In genomic region chr2:96188821-96189526, GRCh38 we compare ENCODE assay signal across 21 cellular contexts. TPM values are rescaled to one million over a fixed set of nuclear protein-coding genes. Genes with fewer than 3 reads are reported as not detected.
DNase-seq lines count a peak whose midpoint lies in the region; ATAC-seq, FAIRE-seq and TF ChIP-seq lines count a peak whose summit lies in the region.
"Had no signal": no experiment of that assay in that cellular context is flagged by ENCODE, and none has a peak within 500 bp of the region (broad histone marks: within the 10 kb centered on the region; RNA-seq: fewer than 3 reads in every experiment).

No MANE protein-coding gene starts in this region.

- FAIRE-seq in K562 (lab: Jason Lieb, UNC): no peak
- FAIRE-seq: D721Med, GM12892, H54 had no signal

- peaks cover 6% of the 10 kb centered on the region; the same call in 2 of the 3 replicates for H3K79me2 ChIP-seq in K562 (ENCODE audit: control insufficient read depth, insufficient read depth, low read length)

- H3K4me3 ChIP-seq in K562 (no peak overlapping the region), gastrocnemius medialis (no peak overlapping the region), stomach (no peak overlapping the region)
- H3K4me3 ChIP-seq: BLaER1 treated with 17β-estradiol and CSF1 and Interleukin-3, amounts not matched to agents 10 nM and 100 nM had no signal

- TF ChIP-seq EP300 in K562 (IDR thresholded peaks at IDR 0.05; ENCODE audit: low read length) (no peak), stomach (IDR thresholded peaks at IDR 0.05) (no peak)

- H2AFZ ChIP-seq in K562 (ENCODE audit: low read depth, low read length): no peak overlapping the region

- no peaks in the 10 kb centered on the region for H3K9me3 Mint-ChIP-seq in activated CD8-positive, alpha-beta memory T cell treated with anti-CD3 and anti-CD28 coated beads, Interleukin-2, amount 10 ng/mL, durations not matched to agents 7 days and 5 days (ENCODE audit: low read depth)
- H3K9me3 Mint-ChIP-seq: CD4-positive, alpha-beta memory T cell had no signal

- POLR2A ChIA-PET in K562 (lab: Yijun Ruan, JAX): interaction anchor here (0.7 to 1.1 kb wide), 3 partner anchors 12 to 19 kb away, joined by 3 to 6 read pairs (median 4); no protein-coding TSS in a partner anchor

- 75% methylated on average over 10 of the region's 12 CpGs for WGBS in K562 (ENCODE audit: insufficient coverage, low coverage, missing lambda C conversion rate)
- WGBS in stomach, 5 donors: 88 to 96% (median 92%) methylated on average over 12 of the region's 12 CpGs

- TF ChIP-seq CTCF in K562 (IDR thresholded peaks at IDR 0.05 in 2 of 3, conservative IDR thresholded peaks at IDR 0.05 in 1 of 3; ENCODE audit: insufficient read depth in 2 of 3, low read depth in 1 of 3, low read length in 3 of 3) (no peak), gastrocnemius medialis (IDR thresholded peaks at IDR 0.05 in 4 of 5, conservative IDR thresholded peaks at IDR 0.05 in 1 of 5) (no peak), stomach (IDR thresholded peaks at IDR 0.05) (no peak)

- H3K4me2 ChIP-seq in K562 (ENCODE audit: insufficient read depth, low read length): no peak overlapping the region
- H3K4me2 ChIP-seq: BLaER1 treated with 17β-estradiol and CSF1 and Interleukin-3, amounts not matched to agents 10 nM and 100 nM had no signal

- peaks cover 65% of the 10 kb centered on the region for H3K36me3 Mint-ChIP-seq in activated CD8-positive, alpha-beta memory T cell treated with anti-CD3 and anti-CD28 coated beads, Interleukin-2, amount 10 ng/mL, durations not matched to agents 7 days and 5 days

- peak; percentile 26 for DNase-seq in activated CD8-positive, alpha-beta memory T cell treated with anti-CD3 and anti-CD28 coated beads, Interleukin-2, amount 10 ng/mL, durations not matched to agents 7 days and 5 days
- no peak for DNase-seq in activated CD8-positive, alpha-beta memory T cell treated with anti-CD3 and anti-CD28 coated beads, Interleukin-2, amount 50 U/mL, for 4 hours
- peak; percentile 17 for DNase-seq in EH (ENCODE audit: low read depth)
- DNase-seq in K562 (ENCODE audit: extremely low read depth in 1 of 4, low spot score in 3 of 4): peak in 1 of 4 experiments; percentile 30
- DNase-seq in gastrocnemius medialis: no peak
- DNase-seq in mesenteric fat pad (ENCODE audit: low spot score): no peak
- no peak for DNase-seq in stomach
- DNase-seq: ACHN; CD4-positive, alpha-beta memory T cell; COR-L47; DMS153; DMS79 treated with DMSO at 0.1 percent for 48 hours; GDM1 had no signal

- in situ Hi-C loops in K562 (cut with MboI) (no loop called here), gastrocnemius medialis (cut with MboI; ENCODE audit: low sequenced_read_pairs in 4 of 4) (no loop called here)

- H3K4me1 Mint-ChIP-seq in activated CD8-positive, alpha-beta memory T cell treated with anti-CD3 and anti-CD28 coated beads, Interleukin-2, amount 10 ng/mL, durations not matched to agents 7 days and 5 days: peaks cover 19% of the 10 kb centered on the region

- no peak overlapping the region for H3K4me3 Mint-ChIP-seq in activated CD8-positive, alpha-beta memory T cell treated with anti-CD3 and anti-CD28 coated beads, Interleukin-2, amount 10 ng/mL, durations not matched to agents 7 days and 5 days
- H3K4me3 Mint-ChIP-seq: CD4-positive, alpha-beta memory T cell had no signal

- CTCF ChIA-PET in activated CD8-positive, alpha-beta memory T cell treated with anti-CD3 and anti-CD28 coated beads, Interleukin-2, amount 10 ng/mL, durations not matched to agents 7 days and 5 days (lab: Charles Lee): interaction anchor here (0.5 to 7.2 kb wide), 7 partner anchors 12 to 219 kb away, joined by 3 to 33 read pairs (median 3); no protein-coding TSS in a partner anchor
- CTCF ChIA-PET in K562 (lab: Yijun Ruan, JAX; ENCODE audit: low intra/inter-chr PET ratio): no interaction called here

- intact Hi-C loops in K562 (cut with micrococcal nuclease) (no loop called here), gastrocnemius medialis (cut with DNase I; ENCODE audit: low total_unique reads) (no loop called here), stomach (cut with DNase I; ENCODE audit: low total_unique reads) (no loop called here)

- no peak for TF ChIP-seq POLR2A in K562 (conservative IDR thresholded peaks at IDR 0.05)
- TF ChIP-seq POLR2A in gastrocnemius medialis (IDR thresholded peaks at IDR 0.05): no peak
- no peak for TF ChIP-seq POLR2A in stomach (IDR thresholded peaks at IDR 0.05)

- H4K20me1 ChIP-seq in K562 (replicated peaks; ENCODE audit: control insufficient read depth, insufficient read depth, low read length): no peaks in the 10 kb centered on the region; the same call in 1 of the 2 replicates

- H3K9me3 ChIP-seq in K562 (replicated peaks; ENCODE audit: control insufficient read depth, insufficient read depth, low read depth, low read length) (no peaks in the 10 kb centered on the region), gastrocnemius medialis (no peaks in the 10 kb centered on the region), stomach (no peaks in the 10 kb centered on the region)
- H3K9me3 ChIP-seq: BLaER1 treated with 17β-estradiol and CSF1 and Interleukin-3, amounts not matched to agents 10 nM and 100 nM had no signal

- H3K9ac ChIP-seq in K562 (ENCODE audit: insufficient read depth in 1 of 2, low read depth in 2 of 2, low read length in 2 of 2): no peak overlapping the region
- H3K9ac ChIP-seq: BLaER1 treated with 17β-estradiol and CSF1 and Interleukin-3, amounts not matched to agents 10 nM and 100 nM had no signal

- H3K27me3 ChIP-seq in K562 (ENCODE audit: control insufficient read depth in 2 of 2, insufficient read depth in 2 of 2, low read length in 2 of 2) (no peaks in the 10 kb centered on the region), gastrocnemius medialis (no peaks in the 10 kb centered on the region), stomach (no peaks in the 10 kb centered on the region)
- H3K27me3 ChIP-seq: BLaER1 treated with 17β-estradiol and CSF1 and Interleukin-3, amounts not matched to agents 10 nM and 100 nM had no signal

- no peak for TF ChIP-seq RAD21 in K562 (CRISPR knock-in tag; conservative IDR thresholded peaks at IDR 0.05 in 1 of 2, IDR thresholded peaks at IDR 0.05 in 1 of 2)

- BruUV-seq in K562 (replicated peaks; lab: Mats Ljungman, UMichigan): no TSS peak

- H3K4me1 ChIP-seq in K562 (replicated peaks in 1 of 2; ENCODE audit: control insufficient read depth in 2 of 2, insufficient read depth in 2 of 2, low read length in 2 of 2) (peaks cover 0 to 17% of the 10 kb centered on the region in 2 experiments; a peak in 2 of 5 replicates), gastrocnemius medialis (peaks cover 23 to 36% of the 10 kb centered on the region in 2 donors), stomach (peaks cover 8 to 19% (median 14%) of the 10 kb centered on the region in 4 donors)

- H3K27me3 Mint-ChIP-seq in activated CD8-positive, alpha-beta memory T cell treated with anti-CD3 and anti-CD28 coated beads, Interleukin-2, amount 10 ng/mL, durations not matched to agents 7 days and 5 days: no peaks in the 10 kb centered on the region
- H3K27me3 Mint-ChIP-seq: CD4-positive, alpha-beta memory T cell had no signal

- no peak overlapping the region for H3K27ac Mint-ChIP-seq in activated CD8-positive, alpha-beta memory T cell treated with anti-CD3 and anti-CD28 coated beads, Interleukin-2, amount 10 ng/mL, durations not matched to agents 7 days and 5 days
- H3K27ac Mint-ChIP-seq: CD4-positive, alpha-beta memory T cell had no signal

- peaks cover 90% of the 10 kb centered on the region for H3K36me3 ChIP-seq in K562 (ENCODE audit: control insufficient read depth, insufficient read depth, low read length)
- peaks cover 0 to 86% of the 10 kb centered on the region in 2 donors for H3K36me3 ChIP-seq in gastrocnemius medialis
- H3K36me3 ChIP-seq in stomach: peaks cover 61 to 100% (median 99%) of the 10 kb centered on the region in 4 donors

- H3K27ac ChIP-seq in K562 (ENCODE audit: extremely low read depth, low read depth, low read length): no peak overlapping the region; the same call in 2 of the 3 replicates
- H3K27ac ChIP-seq in gastrocnemius medialis: peak overlapping the region; percentile 70 to 83 (median 76)
- H3K27ac ChIP-seq in stomach: no peak overlapping the region
- H3K27ac ChIP-seq: BLaER1 treated with 17β-estradiol and CSF1 and Interleukin-3, amounts not matched to agents 10 nM and 100 nM; HL-60 had no signal

- no peaks in the 10 kb centered on the region for H3K9me1 ChIP-seq in K562 (ENCODE audit: control insufficient read depth, insufficient read depth, low read length)

- no peak for ATAC-seq in activated CD8-positive, alpha-beta memory T cell treated with anti-CD3 and anti-CD28 coated beads, Interleukin-2, amount 10 ng/mL, durations not matched to agents 7 days and 5 days
- peak; percentile 65 for ATAC-seq in K562
- no peak for ATAC-seq in gastrocnemius medialis
- no peak for ATAC-seq in GM19023 (IDR thresholded peaks at IDR 0.05; ENCODE audit: unreplicated experiment)
- ATAC-seq: HCT116 had no signal

RNA-seq across cellular contexts. Expression of gene STARD7, which starts 19.7 kb away (rescaled TPM):
- 100 to 1,000 TPM; 131 to 180 TPM for total RNA-seq in activated CD8-positive, alpha-beta memory T cell treated with anti-CD3 and anti-CD28 coated beads, Interleukin-2, amount 10 ng/mL, durations not matched to agents 7 days and 5 days
- 162 and 181 TPM in 2 replicates for total RNA-seq in K562 (2011; cell fraction: chromatin; rRNA removed; ENCODE audit: low replicate concordance)
- total RNA-seq in K562 (2011; cell fraction: nucleolus; rRNA removed): 102 and 117 TPM in 2 replicates
- total RNA-seq in K562 (2011; cell fraction: nucleoplasm; rRNA removed): 122 and 139 TPM in 2 replicates
- total RNA-seq in K562 (2014; rRNA removed): 147 and 306 TPM in 2 replicates
- total RNA-seq in K562 (2014; rRNA removed; fragmentation: Illumina TruSeq; extraction: Trizol): 173 and 193 TPM in 2 replicates
- total RNA-seq in K562 (2015; rRNA removed; fragmentation: Illumina TruSeq; extraction: Trizol): 170 and 173 TPM in 2 replicates
- total RNA-seq in K562 (2021): 192 and 196 TPM in 2 replicates
- 95.3 and 108 TPM in 2 replicates for polyA plus RNA-seq in K562 (2011; rRNA removed)
- polyA plus RNA-seq in K562 (2011; cell fraction: cytosol; rRNA removed): 41.7 and 76.2 TPM in 2 replicates
- 118 and 127 TPM in 2 replicates for polyA plus RNA-seq in K562 (2011; cell fraction: nucleus; rRNA removed)
- polyA plus RNA-seq in K562 (2012): 80.3 and 106 TPM in 2 replicates
- polyA plus RNA-seq in K562 (2014; fragmentation: Illumina TruSeq; extraction: Trizol): 136 and 145 TPM in 2 replicates
- 100 to 1,000 TPM in 1 of 2 experiments, 10 to 100 TPM in 1; 90.9 to 140 TPM for polyA plus RNA-seq in K562 (2014; fragmentation: Nextera tagmentation; extraction: Ambion mirVana)
- 103 and 122 TPM in 2 replicates for polyA plus RNA-seq in K562 (2014; rRNA removed)
- polyA minus RNA-seq in K562 (2011; rRNA and poly(A)+ RNA removed): 143 and 146 TPM in 2 replicates
- polyA minus RNA-seq in K562 (2011; cell fraction: cytosol; rRNA and poly(A)+ RNA removed): 72.4 and 78.6 TPM in 2 replicates
- 76.7 and 83.3 TPM in 2 replicates for polyA minus RNA-seq in K562 (2011; cell fraction: nucleus; rRNA and poly(A)+ RNA removed)
- 100 to 1,000 TPM; 237 to 512 (median 313) TPM for total RNA-seq in gastrocnemius medialis
- 107 TPM for total RNA-seq in mesenteric fat pad
- 100 to 1,000 TPM in 2 of 5 donors, 10 to 100 TPM in 3; 30.3 to 165 (median 87.5) TPM for total RNA-seq in stomach
- polyA plus RNA-seq in stomach: 10 to 100 TPM; 34.6 to 46.4 (median 43.1) TPM

RNA-seq across cellular contexts. Expression of gene DUSP2, which starts 43.7 kb away (rescaled TPM):
- total RNA-seq in activated CD8-positive, alpha-beta memory T cell treated with anti-CD3 and anti-CD28 coated beads, Interleukin-2, amount 10 ng/mL, durations not matched to agents 7 days and 5 days: 10 to 100 TPM; 32.0 to 53.6 TPM
- total RNA-seq in K562 (2011; cell fraction: chromatin; rRNA removed; ENCODE audit: low replicate concordance): 0.16 TPM in 1 of 2 replicates, not detected in the other
- 0.33 TPM in 1 of 2 replicates, not detected in the other for total RNA-seq in K562 (2011; cell fraction: nucleolus; rRNA removed)
- not detected in 2 replicates for total RNA-seq in K562 (2011; cell fraction: nucleoplasm; rRNA removed)
- total RNA-seq in K562 (2014; rRNA removed): not detected in 2 replicates
- not detected in 2 replicates for total RNA-seq in K562 (2014; rRNA removed; fragmentation: Illumina TruSeq; extraction: Trizol)
- not detected in 2 replicates for total RNA-seq in K562 (2015; rRNA removed; fragmentation: Illumina TruSeq; extraction: Trizol)
- total RNA-seq in K562 (2021): 0.18 and 0.42 TPM in 2 replicates
- 0.04 TPM in 1 of 2 replicates, not detected in the other for polyA plus RNA-seq in K562 (2011; rRNA removed)
- 0.06 and 0.07 TPM in 2 replicates for polyA plus RNA-seq in K562 (2011; cell fraction: cytosol; rRNA removed)
- polyA plus RNA-seq in K562 (2011; cell fraction: nucleus; rRNA removed): 0.14 and 0.64 TPM in 2 replicates
- 0.08 TPM in 1 of 2 replicates, not detected in the other for polyA plus RNA-seq in K562 (2012)
- polyA plus RNA-seq in K562 (2014; fragmentation: Illumina TruSeq; extraction: Trizol): not detected in 2 replicates
- polyA plus RNA-seq in K562 (2014; fragmentation: Nextera tagmentation; extraction: Ambion mirVana): not detected
- polyA plus RNA-seq in K562 (2014; rRNA removed): not detected in 2 replicates
- polyA minus RNA-seq in K562 (2011; rRNA and poly(A)+ RNA removed): not detected in 2 replicates
- 0.76 and 1.8 TPM in 2 replicates for polyA minus RNA-seq in K562 (2011; cell fraction: cytosol; rRNA and poly(A)+ RNA removed)
- 0.40 and 0.89 TPM in 2 replicates for polyA minus RNA-seq in K562 (2011; cell fraction: nucleus; rRNA and poly(A)+ RNA removed)
- 1 to 10 TPM; 1.6 to 4.0 (median 2.9) TPM for total RNA-seq in gastrocnemius medialis
- total RNA-seq in mesenteric fat pad: 6.1 TPM
- total RNA-seq in stomach: 1 to 10 TPM; 4.0 to 9.4 (median 8.1) TPM
- polyA plus RNA-seq in stomach: 1 to 10 TPM; 3.6 to 6.1 (median 4.7) TPM

RNA-seq across cellular contexts. Expression of gene ASTL, which starts 50.7 kb away (rescaled TPM):
- 1 to 10 TPM; 1.9 to 6.4 TPM for total RNA-seq in activated CD8-positive, alpha-beta memory T cell treated with anti-CD3 and anti-CD28 coated beads, Interleukin-2, amount 10 ng/mL, durations not matched to agents 7 days and 5 days
- total RNA-seq in K562 (2011; cell fraction: chromatin; rRNA removed; ENCODE audit: low replicate concordance): not detected in 2 replicates
- not detected in 2 replicates for total RNA-seq in K562 (2011; cell fraction: nucleolus; rRNA removed)
- total RNA-seq in K562 (2011; cell fraction: nucleoplasm; rRNA removed): not detected in 2 replicates
- total RNA-seq in K562 (2014; rRNA removed): not detected in 2 replicates
- not detected in 2 replicates for total RNA-seq in K562 (2014; rRNA removed; fragmentation: Illumina TruSeq; extraction: Trizol)
- not detected in 2 replicates for total RNA-seq in K562 (2015; rRNA removed; fragmentation: Illumina TruSeq; extraction: Trizol)
- not detected in 2 replicates for total RNA-seq in K562 (2021)
- not detected in 2 replicates for polyA plus RNA-seq in K562 (2011; rRNA removed)
- polyA plus RNA-seq in K562 (2011; cell fraction: cytosol; rRNA removed): not detected in 2 replicates
- polyA plus RNA-seq in K562 (2011; cell fraction: nucleus; rRNA removed): not detected in 2 replicates
- not detected in 2 replicates for polyA plus RNA-seq in K562 (2012)
- not detected in 2 replicates for polyA plus RNA-seq in K562 (2014; fragmentation: Illumina TruSeq; extraction: Trizol)
- polyA plus RNA-seq in K562 (2014; fragmentation: Nextera tagmentation; extraction: Ambion mirVana): not detected
- not detected in 2 replicates for polyA plus RNA-seq in K562 (2014; rRNA removed)
- not detected in 2 replicates for polyA minus RNA-seq in K562 (2011; rRNA and poly(A)+ RNA removed)
- polyA minus RNA-seq in K562 (2011; cell fraction: cytosol; rRNA and poly(A)+ RNA removed): not detected in 2 replicates
- not detected in 2 replicates for polyA minus RNA-seq in K562 (2011; cell fraction: nucleus; rRNA and poly(A)+ RNA removed)
- total RNA-seq in gastrocnemius medialis: not detected
- total RNA-seq in mesenteric fat pad: not detected
- total RNA-seq in stomach: not detected
- under 1 TPM in 1 of 3 donors, not detected in 2; 0.08 TPM for polyA plus RNA-seq in stomach
- total RNA-seq: A172 had no signal

Comparison
In these comparisons a context has a peak if more than half of its experiments do, and no peak if none do; other contexts are left out.
1. DNase-seq: peak in activated CD8-positive, alpha-beta memory T cell treated with anti-CD3 and anti-CD28 coated beads, Interleukin-2, amount 10 ng/mL, durations not matched to agents 7 days and 5 days (single experiment) and EH (single experiment); none in activated CD8-positive, alpha-beta memory T cell treated with anti-CD3 and anti-CD28 coated beads, Interleukin-2, amount 50 U/mL, for 4 hours (single experiment), gastrocnemius medialis (0 of 2), mesenteric fat pad (single experiment) and stomach (single experiment).
2. H3K27ac ChIP-seq: peak in gastrocnemius medialis (4 of 4); none in K562 (single experiment) and stomach (0 of 5).